18 cellular contexts compared by ENCODE assay signal in genomic region chr13:26992951-26993490, GRCh38.
"Had no signal": no experiment of that assay in that cellular context is flagged by ENCODE, and none has a peak within 500 bp of the region (broad histone marks: within the 10 kb centered on the region; RNA-seq: fewer than 3 reads in every experiment).

No MANE protein-coding gene starts in this region.

- H3K27ac ChIP-seq: SJCRH30 had no signal

- H3K36me3 ChIP-seq: SJCRH30 had no signal

- H3K4me1 ChIP-seq: SJCRH30 had no signal

- H3K9me3 ChIP-seq: SJCRH30 had no signal

- DNase-seq: activated CD4-positive, alpha-beta T cell treated with anti-CD3 and anti-CD28 coated beads for 1 hour; activated CD4-positive, alpha-beta T cell treated with anti-CD3 and anti-CD28 coated beads, Interleukin-2, amount 50 U/mL, for 48 hours; activated CD8-positive, alpha-beta memory T cell treated with anti-CD3 and anti-CD28 coated beads, Interleukin-2, amount 10 ng/mL, durations not matched to agents 7 days and 5 days; activated gamma-delta T cell; activated T-cell treated with anti-CD3 and anti-CD28 coated beads, Interleukin-2, amount 50 U/mL, for 48 hours; amygdala; dermis blood vessel endothelial cell; endodermal cell; erythroblast; head of caudate nucleus; mesendoderm; natural killer cell; nucleus accumbens; SJCRH30; stimulated activated CD4-positive, alpha-beta T cell treated with anti-CD3 and anti-CD28 coated beads, Interleukin-12 subunit alpha, Interleukin-12 subunit beta, amount 100 ng/mL, for 4 hours; stimulated activated CD4-positive, alpha-beta T cell treated with anti-CD3 and anti-CD28 coated beads, Interleukin-2, amount 100 ng/mL, for 48 hours; trophoblast cell had no signal

- ATAC-seq: activated CD8-positive, alpha-beta memory T cell treated with anti-CD3 and anti-CD28 coated beads, Interleukin-2, amount 10 ng/mL, durations not matched to agents 7 days and 5 days; natural killer cell; sciatic nerve had no signal

- H3K4me3 ChIP-seq: SJCRH30 had no signal

- H3K27me3 ChIP-seq: SJCRH30 had no signal
